In genomic region chrX:34638116-34638515, GRCh38 we compare ENCODE assay signal across 9 cellular contexts. TPM values are rescaled to one million over a fixed set of nuclear protein-coding genes. Genes with fewer than 3 reads are reported as not detected.
DNase-seq lines count a peak whose midpoint lies in the region; ATAC-seq, FAIRE-seq and TF ChIP-seq lines count a peak whose summit lies in the region.
"Had no signal": no experiment of that assay in that cellular context is flagged by ENCODE, and none has a peak within 500 bp of the region (broad histone marks: within the 10 kb centered on the region; RNA-seq: fewer than 3 reads in every experiment).

No MANE protein-coding gene starts in this region.

- in situ Hi-C loops in astrocyte of the cerebellum (cut with HindIII; ENCODE audit: low sequenced_read_pairs) = no loop called here

- H3K4me3 ChIP-seq in Jurkat, Clone E6-1 (ENCODE audit: low read length) = no peak overlapping the region
- H3K4me3 ChIP-seq in astrocyte of the cerebellum (ENCODE audit: low read depth, low read length) = no peak overlapping the region

- FAIRE-seq in GM19239 (lab: Jason Lieb, UNC) = no peak

- DNase-seq in CMK (ENCODE audit: low read depth) = peak; percentile 9
- peak; percentile 2 for DNase-seq in Jurkat, Clone E6-1 (ENCODE audit: low read depth, low spot score)
- no peak for DNase-seq in astrocyte of the cerebellum (ENCODE audit: low read depth)
- peak; percentile 29 for DNase-seq in medulla oblongata (ENCODE audit: extremely low spot score)
- no peak for DNase-seq in stimulated activated CD4-positive, alpha-beta T cell treated with anti-CD3 and anti-CD28 coated beads, Interleukin-4, amount 100 ng/mL, for 24 hours
- DNase-seq in COLO668 (lab: John Stamatoyannopoulos, UW; ENCODE audit: unreplicated experiment) = no peak
- no peak for DNase-seq in GM19239 (ENCODE audit: insufficient read length, low spot score)
- DNase-seq: immature natural killer cell had no signal

- peak; percentile 37 for TF ChIP-seq CTCF in astrocyte of the cerebellum (IDR thresholded peaks at IDR 0.05; ENCODE audit: low read depth, low read length, missing control alignments)

- ATAC-seq in HG03520 (IDR thresholded peaks at IDR 0.05; ENCODE audit: unreplicated experiment) = no peak

RNA-seq across cellular contexts. Expression of gene TMEM47, which starts 19.0 kb away (rescaled TPM):
- polyA plus RNA-seq in Jurkat, Clone E6-1 (2012; ENCODE audit: insufficient read depth, insufficient read length) = not detected
- polyA plus RNA-seq: immature natural killer cell had no signal

Comparison
In these comparisons a context has a peak if more than half of its experiments do, and no peak if none do; other contexts are left out.
1. DNase-seq: peak in CMK (single experiment), Jurkat, Clone E6-1 (single experiment) and medulla oblongata (single experiment); none in astrocyte of the cerebellum (single experiment), stimulated activated CD4-positive, alpha-beta T cell treated with anti-CD3 and anti-CD28 coated beads, Interleukin-4, amount 100 ng/mL, for 24 hours (single experiment), COLO668 (single experiment) and GM19239 (single experiment).